In the genomic region with DNA sequence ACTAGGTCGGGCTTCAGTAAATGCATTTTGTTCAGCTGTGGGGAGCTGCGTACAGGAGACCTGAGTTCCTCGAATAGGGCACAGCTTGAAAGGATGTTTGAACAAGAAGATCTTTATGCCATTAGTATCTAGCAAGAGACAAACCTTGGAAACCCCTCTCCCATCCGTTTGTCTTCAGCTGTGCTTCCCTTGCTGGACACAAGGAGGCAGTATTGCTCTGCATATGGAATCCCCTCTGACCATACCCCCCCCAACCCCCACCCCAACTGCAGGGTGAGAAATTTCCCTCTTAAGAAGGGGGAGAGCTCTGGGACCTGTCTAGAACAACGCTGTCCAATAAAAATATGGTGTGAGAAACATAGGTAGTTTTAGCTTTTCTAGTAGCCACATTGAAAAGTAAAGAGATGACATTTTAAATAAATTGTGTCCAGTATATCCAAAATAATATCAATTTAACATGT, we compare ENCODE assay signal across 8 cellular contexts. TPM values are rescaled to one million over a fixed set of nuclear protein-coding genes. Genes with fewer than 3 reads are reported as not detected.
DNase-seq lines count a peak whose midpoint lies in the region; ATAC-seq lines count a peak whose summit lies in the region.

No MANE protein-coding gene starts in this region.

- H3K36me3 Mint-ChIP-seq in activated naive CD8-positive, alpha-beta T cell treated with anti-CD3 and anti-CD28 coated beads for 36 hours: peaks cover 29% of the 10 kb centered on the region

- no peaks in the 10 kb centered on the region for H3K27me3 ChIP-seq in MG63

- peaks cover 35% of the 10 kb centered on the region for H3K4me1 Mint-ChIP-seq in activated naive CD8-positive, alpha-beta T cell treated with anti-CD3 and anti-CD28 coated beads for 36 hours

- peak overlapping the region; percentile 91 for H3K4me3 Mint-ChIP-seq in activated naive CD8-positive, alpha-beta T cell treated with anti-CD3 and anti-CD28 coated beads for 36 hours

- intact Hi-C loops in left cardiac atrium (cut with DNase I): no loop called here

- H3K27ac Mint-ChIP-seq in activated naive CD8-positive, alpha-beta T cell treated with anti-CD3 and anti-CD28 coated beads for 36 hours: peak overlapping the region; percentile 91

- no peaks in the 10 kb centered on the region for H3K9me3 ChIP-seq in MG63

- peak overlapping the region; percentile 62 for H3K4me3 ChIP-seq in MG63

- H3K36me3 ChIP-seq in MG63: peaks cover 25% of the 10 kb centered on the region

- no peaks in the 10 kb centered on the region for H3K9me3 Mint-ChIP-seq in activated naive CD8-positive, alpha-beta T cell treated with anti-CD3 and anti-CD28 coated beads for 36 hours

- DNase-seq in Daoy (ENCODE audit: low read depth) (peak; percentile 58), MG63 (peak; percentile 76), SKM-1 (lab: John Stamatoyannopoulos, UW; ENCODE audit: unreplicated experiment) (peak; percentile 62), left cardiac atrium (peak; percentile 56), putamen (ENCODE audit: low spot score) (peak; percentile 38)
- DNase-seq in activated naive CD8-positive, alpha-beta T cell treated with anti-CD3 and anti-CD28 coated beads for 36 hours: peak; percentile 56

- ATAC-seq in left cardiac atrium (peak in 1 of 2 donors; percentile 10), GM18511 (IDR thresholded peaks at IDR 0.05; ENCODE audit: unreplicated experiment) (no peak), esophagus mucosa (no peak)

- no peaks in the 10 kb centered on the region for H3K27me3 Mint-ChIP-seq in activated naive CD8-positive, alpha-beta T cell treated with anti-CD3 and anti-CD28 coated beads for 36 hours

RNA-seq across cellular contexts. Expression of gene MRM1, which starts 1.6 kb away (rescaled TPM):
- total RNA-seq in Daoy (2014; rRNA removed; shearing (Covaris generic)): 10.4 and 14.5 TPM in 2 replicates
- total RNA-seq in MG63 (2014; rRNA removed; shearing (Covaris generic); ENCODE audit: low replicate concordance): 16.7 and 19.9 TPM in 2 replicates
- total RNA-seq in activated naive CD8-positive, alpha-beta T cell treated with anti-CD3 and anti-CD28 coated beads for 36 hours: 10 to 100 TPM; 24.4 to 26.4 TPM
- total RNA-seq in left cardiac atrium: 1 to 10 TPM; 3.8 to 6.8 TPM
- total RNA-seq in esophagus mucosa: 4.8 TPM

RNA-seq across cellular contexts. Expression of gene DHRS11, which starts 11.3 kb away (rescaled TPM):
- 1.7 and 5.5 TPM in 2 replicates for total RNA-seq in Daoy (2014; rRNA removed; shearing (Covaris generic))
- 17.4 and 18.0 TPM in 2 replicates for total RNA-seq in MG63 (2014; rRNA removed; shearing (Covaris generic); ENCODE audit: low replicate concordance)
- total RNA-seq in activated naive CD8-positive, alpha-beta T cell treated with anti-CD3 and anti-CD28 coated beads for 36 hours: 10 to 100 TPM; 10.1 to 14.1 TPM
- total RNA-seq in left cardiac atrium (10 to 100 TPM; 14.8 to 22.2 TPM), esophagus mucosa (8.4 TPM)

RNA-seq across cellular contexts. Expression of gene GGNBP2, which starts 58.2 kb away (rescaled TPM):
- total RNA-seq in Daoy (2014; rRNA removed; shearing (Covaris generic)): 34.7 and 36.6 TPM in 2 replicates
- total RNA-seq in MG63 (2014; rRNA removed; shearing (Covaris generic); ENCODE audit: low replicate concordance): 64.2 and 77.3 TPM in 2 replicates
- 10 to 100 TPM; 72.8 to 74.6 TPM for total RNA-seq in activated naive CD8-positive, alpha-beta T cell treated with anti-CD3 and anti-CD28 coated beads for 36 hours
- total RNA-seq in left cardiac atrium (10 to 100 TPM; 44.3 to 50.6 TPM), esophagus mucosa (43.6 TPM)
